9 cellular contexts compared by ENCODE assay signal in the genomic region with DNA sequence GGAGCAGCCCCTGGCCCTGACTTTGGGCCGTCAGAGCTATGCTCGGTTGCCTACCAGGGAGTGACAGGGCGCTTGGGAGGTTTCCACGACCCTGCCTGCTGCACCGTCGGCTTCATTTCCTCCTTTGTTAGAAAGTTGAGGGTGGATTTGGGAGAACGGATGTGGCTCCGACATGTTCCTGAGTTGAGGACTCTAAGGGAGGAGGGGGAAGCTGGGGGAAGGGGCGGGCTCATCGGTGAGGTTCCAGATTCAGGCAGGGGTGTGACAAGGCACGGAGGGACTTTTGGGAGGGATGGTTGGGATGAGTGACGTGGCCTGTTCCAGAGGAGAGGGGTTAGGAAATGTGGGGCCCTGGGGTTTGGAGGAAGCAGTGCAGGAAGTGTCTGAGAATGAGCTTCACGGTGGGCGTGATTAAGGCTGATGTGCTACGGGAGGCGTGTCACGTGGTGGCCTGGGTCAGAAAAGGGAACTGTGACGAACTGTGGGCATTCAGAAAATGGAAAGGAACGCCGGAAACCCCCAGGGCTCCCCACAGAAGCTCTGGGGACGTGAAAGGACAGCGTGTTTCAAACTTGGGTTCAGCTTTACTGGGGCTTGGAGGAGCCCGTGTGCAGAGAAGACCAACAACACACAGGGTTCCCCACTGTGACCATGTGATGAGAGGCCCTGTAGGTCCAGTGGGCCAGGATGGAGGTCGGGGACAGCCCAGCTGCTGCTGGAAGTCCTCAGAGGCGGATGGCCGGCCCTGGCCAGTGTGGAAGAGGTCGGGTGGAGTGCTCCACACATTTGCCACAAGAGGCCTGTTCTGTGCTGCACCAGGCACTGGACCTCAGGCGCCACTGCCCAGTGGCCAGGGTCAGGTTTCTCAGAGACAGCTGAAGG. TPM values are rescaled to one million over a fixed set of nuclear protein-coding genes. Genes with fewer than 3 reads are reported as not detected.
DNase-seq lines count a peak whose midpoint lies in the region; ATAC-seq, FAIRE-seq and TF ChIP-seq lines count a peak whose summit lies in the region.
"Had no signal": no experiment of that assay in that cellular context is flagged by ENCODE, and none has a peak within 500 bp of the region (broad histone marks: within the 10 kb centered on the region; RNA-seq: fewer than 3 reads in every experiment).

No MANE protein-coding gene starts in this region.

- H3K4me3 ChIP-seq in esophagus muscularis mucosa (peak overlapping the region; percentile 68 to 78 (median 72)), uterus (no peak overlapping the region)

- H3K27me3 ChIP-seq in esophagus muscularis mucosa, result no peaks in the 10 kb centered on the region
- H3K27me3 ChIP-seq in uterus, result no peaks in the 10 kb centered on the region

- in situ Hi-C loops in KBM-7 (cut with MboI; ENCODE audit: low pct_unique_long_range_greater_than_20kb, low sequenced_read_pairs), result no loop called here

- H3K9me3 ChIP-seq in esophagus muscularis mucosa, result no peaks in the 10 kb centered on the region
- H3K9me3 ChIP-seq in uterus, result no peaks in the 10 kb centered on the region

- 67% methylated on average over 28 of the region's 28 CpGs for WGBS in esophagus muscularis mucosa

- peaks cover 66 to 89% (median 69%) of the 10 kb centered on the region in 4 donors for H3K4me1 ChIP-seq in esophagus muscularis mucosa
- peaks cover 0 to 4% of the 10 kb centered on the region in 2 donors for H3K4me1 ChIP-seq in uterus

- H3K27ac ChIP-seq in esophagus muscularis mucosa (replicated peaks in 1 of 4) (peak overlapping the region; percentile 78 to 89 (median 84)), uterus (peak overlapping the region; percentile 78 to 85)

- no peak for TF ChIP-seq EP300 in esophagus muscularis mucosa (IDR thresholded peaks at IDR 0.05)

- TF ChIP-seq CTCF in esophagus muscularis mucosa (IDR thresholded peaks at IDR 0.05), result no peak
- TF ChIP-seq CTCF in uterus (IDR thresholded peaks at IDR 0.05), result no peak

- no peak for FAIRE-seq in H54 (lab: Jason Lieb, UNC)

- DNase-seq in AML-193 (lab: John Stamatoyannopoulos, UW), result peak; percentile 84 to 89
- peak; percentile 95 for DNase-seq in KBM-7
- peak; percentile 71 to 80 for DNase-seq in activated CD4-positive, alpha-beta T cell treated with anti-CD3 and anti-CD28 coated beads, Interleukin-2, amount 50 U/mL, for 48 hours
- DNase-seq in esophagus muscularis mucosa (ENCODE audit: extremely low spot score), result peak; percentile 96
- DNase-seq in putamen (ENCODE audit: low spot score), result peak; percentile 56
- peak; percentile 38 to 60 for DNase-seq in uterus
- no peak for DNase-seq in H54 (ENCODE audit: insufficient read length, low spot score)
- DNase-seq: DND-41 had no signal

- TF ChIP-seq POLR2A in esophagus muscularis mucosa (IDR thresholded peaks at IDR 0.05; ENCODE audit: low read depth), result no peak
- TF ChIP-seq POLR2A in uterus (IDR thresholded peaks at IDR 0.05), result peak; percentile 10 to 12
- TF ChIP-seq POLR2A in H54 (IDR thresholded peaks at IDR 0.05; ENCODE audit: low read depth, low read length), result no peak

- intact Hi-C loops in esophagus muscularis mucosa (cut with DNase I), result no loop called here
- intact Hi-C loops in uterus (cut with DNase I; ENCODE audit: low total_unique reads), result no loop called here

- ATAC-seq in GM19395 (IDR thresholded peaks at IDR 0.05; ENCODE audit: unreplicated experiment), result peak; percentile 59

- H3K36me3 ChIP-seq in esophagus muscularis mucosa, result no peaks in the 10 kb centered on the region
- H3K36me3 ChIP-seq in uterus, result no peaks in the 10 kb centered on the region

RNA-seq across cellular contexts. Expression of gene PARVB, which starts 2.8 kb away (rescaled TPM):
- 100 to 1,000 TPM in 1 of 4 donors, 10 to 100 TPM in 3; 22.0 to 107 (median 45.5) TPM for total RNA-seq in esophagus muscularis mucosa
- 10 to 100 TPM; 27.7 to 88.5 (median 41.7) TPM for total RNA-seq in uterus

Comparison
In these comparisons a context has a peak if more than half of its experiments do, and no peak if none do; other contexts are left out.
1. H3K4me3 ChIP-seq: peak in esophagus muscularis mucosa (4 of 4); none in uterus (0 of 2).
2. POLR2A ChIP-seq: peak in uterus (2 of 2); none in esophagus muscularis mucosa (single experiment) and H54 (single experiment).